8 cellular contexts compared by ENCODE assay signal in genomic region chr15:43376017-43376705, GRCh38. TPM values are rescaled to one million over a fixed set of nuclear protein-coding genes. Genes with fewer than 3 reads are reported as not detected.
A peak's percentile ranks its signal among the peaks of the same experiment; 100 is the strongest.
DNase-seq lines count a peak whose midpoint lies in the region; ATAC-seq, FAIRE-seq and TF ChIP-seq lines count a peak whose summit lies in the region.

No MANE protein-coding gene starts in this region.

- H3K4me3 Mint-ChIP-seq in natural killer cell treated with Interleukin-12 subunit alpha and Interleukin-12 subunit beta and Interleukin-15 and Interleukin-18, amount 100 ng/mL, for 72 hours: no peak overlapping the region

- peak; percentile 81 for TF ChIP-seq CTCF in D721Med (IDR thresholded peaks at IDR 0.05; ENCODE audit: insufficient read depth, missing control alignments)

- CTCF ChIA-PET in HEK293T (lab: Yijun Ruan, JAX): interaction anchor here (0.6 to 1.0 kb wide), 5 partner anchors 9 to 767 kb away, joined by 3 to 8 read pairs (median 3); no protein-coding TSS in a partner anchor

- no peak for DNase-seq in D721Med (ENCODE audit: insufficient read length, low spot score)
- DNase-seq in HEK293T (ENCODE audit: extremely low spot score): peak; percentile 24
- peak; percentile 11 for DNase-seq in T-helper 9 cell
- DNase-seq in dedifferentiated amniotic fluid mesenchymal stem cell (ENCODE audit: extremely low spot score): peak; percentile 29
- no peak for DNase-seq in natural killer cell treated with Interleukin-12 subunit alpha and Interleukin-12 subunit beta and Interleukin-15 and Interleukin-18, amount 100 ng/mL, for 72 hours (ENCODE audit: low spot score)
- no peak for DNase-seq in amniotic stem cell (lab: John Stamatoyannopoulos, UW)

- H3K27me3 Mint-ChIP-seq in natural killer cell treated with Interleukin-12 subunit alpha and Interleukin-12 subunit beta and Interleukin-15 and Interleukin-18, amount 100 ng/mL, for 72 hours: no peaks in the 10 kb centered on the region

- POLR2A ChIA-PET in HEK293T (lab: Yijun Ruan, JAX): no interaction called here

- no peaks in the 10 kb centered on the region for H3K9me3 Mint-ChIP-seq in natural killer cell treated with Interleukin-12 subunit alpha and Interleukin-12 subunit beta and Interleukin-15 and Interleukin-18, amount 100 ng/mL, for 72 hours

- H3K4me1 Mint-ChIP-seq in natural killer cell treated with Interleukin-12 subunit alpha and Interleukin-12 subunit beta and Interleukin-15 and Interleukin-18, amount 100 ng/mL, for 72 hours (ENCODE audit: low read depth in 2 of 2): peaks cover 16 to 17% of the 10 kb centered on the region in 2 donors

- H3K27ac Mint-ChIP-seq in natural killer cell treated with Interleukin-12 subunit alpha and Interleukin-12 subunit beta and Interleukin-15 and Interleukin-18, amount 100 ng/mL, for 72 hours: no peak overlapping the region

- FAIRE-seq in D721Med (lab: Jason Lieb, UNC): peak; percentile 55

- peaks cover 20% of the 10 kb centered on the region for H3K36me3 Mint-ChIP-seq in natural killer cell treated with Interleukin-12 subunit alpha and Interleukin-12 subunit beta and Interleukin-15 and Interleukin-18, amount 100 ng/mL, for 72 hours

- ATAC-seq in natural killer cell treated with Interleukin-12 subunit alpha and Interleukin-12 subunit beta and Interleukin-15 and Interleukin-18, amount 100 ng/mL, for 72 hours: peak; percentile 55 to 69
- ATAC-seq in HG03342 (IDR thresholded peaks at IDR 0.05; ENCODE audit: unreplicated experiment) (no peak), GM18907 (IDR thresholded peaks at IDR 0.05; ENCODE audit: unreplicated experiment) (no peak)

TF ChIP-seq in HEK293T, 16 proteins besides CTCF, POLR2A, EP300 and RAD21:
- no peak for TF ChIP-seq ELF4 (IDR thresholded peaks at IDR 0.05)
- TF ChIP-seq FOXK2 (IDR thresholded peaks at IDR 0.05): no peak
- no peak for TF ChIP-seq ARNT (IDR thresholded peaks at IDR 0.05)
- no peak for TF ChIP-seq TARDBP (IDR thresholded peaks at IDR 0.05)
- TF ChIP-seq CTBP1 (IDR thresholded peaks at IDR 0.05; ENCODE audit: borderline replicate concordance): no peak
- no peak for TF ChIP-seq BHLHE40 (IDR thresholded peaks at IDR 0.05; ENCODE audit: borderline replicate concordance)
- TF ChIP-seq HDGF (IDR thresholded peaks at IDR 0.05; ENCODE audit: borderline replicate concordance): no peak

RNA-seq across cellular contexts. Expression of gene TUBGCP4, which starts 5.3 kb away (rescaled TPM):
- 10 to 100 TPM; 24.3 to 61.1 TPM for total RNA-seq in natural killer cell treated with Interleukin-12 subunit alpha and Interleukin-12 subunit beta and Interleukin-15 and Interleukin-18, amount 100 ng/mL, for 72 hours

RNA-seq across cellular contexts. Expression of gene ZSCAN29, which starts 5.3 kb away (rescaled TPM):
- 10 to 100 TPM; 30.4 to 37.4 TPM for total RNA-seq in natural killer cell treated with Interleukin-12 subunit alpha and Interleukin-12 subunit beta and Interleukin-15 and Interleukin-18, amount 100 ng/mL, for 72 hours

RNA-seq across cellular contexts. Expression of gene LCMT2, which starts 45.8 kb away (rescaled TPM):
- 10 to 100 TPM; 11.8 to 12.6 TPM for total RNA-seq in natural killer cell treated with Interleukin-12 subunit alpha and Interleukin-12 subunit beta and Interleukin-15 and Interleukin-18, amount 100 ng/mL, for 72 hours

Comparison
In these comparisons a context has a peak if more than half of its experiments do, and no peak if none do; other contexts are left out.
1. DNase-seq: peak in HEK293T (single experiment), T-helper 9 cell (single experiment) and dedifferentiated amniotic fluid mesenchymal stem cell (single experiment); none in D721Med (single experiment), natural killer cell treated with Interleukin-12 subunit alpha and Interleukin-12 subunit beta and Interleukin-15 and Interleukin-18, amount 100 ng/mL, for 72 hours (single experiment) and amniotic stem cell (single experiment).
2. ATAC-seq: peak in natural killer cell treated with Interleukin-12 subunit alpha and Interleukin-12 subunit beta and Interleukin-15 and Interleukin-18, amount 100 ng/mL, for 72 hours (2 of 2); none in HG03342 (single experiment) and GM18907 (single experiment).